In the genomic region with DNA sequence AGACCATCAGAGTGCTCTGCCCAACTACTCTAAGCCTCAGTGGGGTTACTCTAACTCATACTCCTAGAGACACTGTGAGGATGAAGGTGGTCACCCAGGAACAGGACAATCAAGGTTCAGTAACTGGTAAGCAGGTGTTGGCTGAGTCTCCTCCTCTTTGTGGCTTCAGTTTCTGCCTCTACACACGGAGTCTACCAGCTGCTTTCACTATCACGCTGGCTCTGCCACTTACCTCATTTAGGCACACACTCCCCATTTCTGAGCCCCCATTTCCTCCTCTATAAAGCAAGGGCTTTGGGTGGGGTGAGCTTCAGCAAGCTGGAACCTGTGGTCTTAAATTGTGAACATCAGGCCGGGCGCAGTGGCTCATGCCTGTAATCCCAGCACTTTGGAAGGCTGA, we compare ENCODE assay signal across 14 cellular contexts. TPM values are rescaled to one million over a fixed set of nuclear protein-coding genes. Genes with fewer than 3 reads are reported as not detected.
DNase-seq lines count a peak whose midpoint lies in the region; ATAC-seq and TF ChIP-seq lines count a peak whose summit lies in the region.
"Had no signal": no experiment of that assay in that cellular context is flagged by ENCODE, and none has a peak within 500 bp of the region (broad histone marks: within the 10 kb centered on the region; RNA-seq: fewer than 3 reads in every experiment).

No MANE protein-coding gene starts in this region.

- TF ChIP-seq CTCF in natural killer cell (IDR thresholded peaks at IDR 0.05) (no peak), endothelial cell (IDR thresholded peaks at IDR 0.05; ENCODE audit: unreplicated experiment) (no peak), left ventricle myocardium inferior (IDR thresholded peaks at IDR 0.05; ENCODE audit: borderline replicate concordance) (no peak)

- H3K4me3 ChIP-seq in left ventricle myocardium inferior: no peak overlapping the region
- H3K4me3 ChIP-seq: coronary artery had no signal

- H3K27ac ChIP-seq in left ventricle myocardium inferior (replicated peaks): no peak overlapping the region
- H3K27ac ChIP-seq: 22Rv1, coronary artery had no signal

- peak overlapping the region; percentile 43 to 65 for H3K27ac Mint-ChIP-seq in natural killer cell
- no peak overlapping the region for H3K27ac Mint-ChIP-seq in endothelial cell (ENCODE audit: unreplicated experiment)

- intact Hi-C loops in natural killer cell (cut with micrococcal nuclease): no loop called here
- intact Hi-C loops in left ventricle myocardium inferior (cut with micrococcal nuclease): no loop called here

- peaks cover 18% of the 10 kb centered on the region for H3K4me1 ChIP-seq in left ventricle myocardium inferior

- ATAC-seq in GM21576 (IDR thresholded peaks at IDR 0.05; ENCODE audit: unreplicated experiment) (peak; percentile 62), HG03469 (IDR thresholded peaks at IDR 0.05; ENCODE audit: unreplicated experiment) (peak; percentile 36), natural killer cell (peak; percentile 66 to 77 (median 68))

- H3K27me3 Mint-ChIP-seq in natural killer cell (ENCODE audit: low read depth in 2 of 2): no peaks in the 10 kb centered on the region
- peaks cover 3% of the 10 kb centered on the region for H3K27me3 Mint-ChIP-seq in endothelial cell (ENCODE audit: unreplicated experiment)

- H3K36me3 ChIP-seq in left ventricle myocardium inferior: no peaks in the 10 kb centered on the region

- peak; percentile 31 for DNase-seq in DMS53 (lab: John Stamatoyannopoulos, UW)
- DNase-seq in DMS53 treated with DMSO at 0.1 percent for 48 hours (lab: John Stamatoyannopoulos, UW; ENCODE audit: unreplicated experiment): no peak
- DNase-seq in natural killer cell: peak; percentile 36
- no peak for DNase-seq in NCI-H2171 treated with DMSO at 0.1 percent for 48 hours (lab: John Stamatoyannopoulos, UW)
- no peak for DNase-seq in endothelial cell (ENCODE audit: low spot score)
- no peak for DNase-seq in left ventricle myocardium inferior
- DNase-seq: activated T-cell treated with anti-CD3 and anti-CD28 coated beads for 4 hours, hypothalamus, NCI-H2107, trophoblast cell had no signal

- H3K4me3 Mint-ChIP-seq in natural killer cell (peak overlapping the region; percentile 26), endothelial cell (ENCODE audit: unreplicated experiment) (no peak overlapping the region)

- H3K4me1 Mint-ChIP-seq in natural killer cell (peaks cover 44 to 49% of the 10 kb centered on the region in 2 donors), endothelial cell (ENCODE audit: unreplicated experiment) (peaks cover 14% of the 10 kb centered on the region)

- H3K27me3 ChIP-seq in left ventricle myocardium inferior (ENCODE audit: low read depth): no peaks in the 10 kb centered on the region

- no peaks in the 10 kb centered on the region for H3K9me3 ChIP-seq in left ventricle myocardium inferior (replicated peaks)

- no peaks in the 10 kb centered on the region for H3K9me3 Mint-ChIP-seq in natural killer cell
- H3K9me3 Mint-ChIP-seq in endothelial cell (ENCODE audit: unreplicated experiment): no peaks in the 10 kb centered on the region

- H3K36me3 Mint-ChIP-seq in natural killer cell: no peaks in the 10 kb centered on the region
- no peaks in the 10 kb centered on the region for H3K36me3 Mint-ChIP-seq in endothelial cell (ENCODE audit: low read depth, unreplicated experiment)

RNA-seq across cellular contexts. Expression of a gene that starts 7.3 kb away (rescaled TPM):
- total RNA-seq in natural killer cell (10 to 100 TPM; 33.7 to 42.5 (median 38.7) TPM), endothelial cell (ENCODE audit: unreplicated experiment) (20.8 TPM), left ventricle myocardium inferior (10.4 TPM)

RNA-seq across cellular contexts. Expression of a gene that starts 12.4 kb away (rescaled TPM):
- total RNA-seq in natural killer cell: 10 to 100 TPM; 48.6 to 52.8 (median 49.2) TPM
- total RNA-seq in endothelial cell (ENCODE audit: unreplicated experiment): 51.2 TPM
- 20.0 TPM for total RNA-seq in left ventricle myocardium inferior

RNA-seq across cellular contexts. Expression of a gene that starts 59.5 kb away (rescaled TPM):
- total RNA-seq in natural killer cell (not detected), endothelial cell (ENCODE audit: unreplicated experiment) (7.0 TPM), left ventricle myocardium inferior (0.33 TPM)

Comparison
In these comparisons a context has a peak if more than half of its experiments do, and no peak if none do; other contexts are left out.
1. DNase-seq: peak in DMS53 (single experiment) and natural killer cell (single experiment); none in DMS53 treated with DMSO at 0.1 percent for 48 hours (single experiment), NCI-H2171 treated with DMSO at 0.1 percent for 48 hours (single experiment), endothelial cell (single experiment) and left ventricle myocardium inferior (single experiment).
2. Peak in every context shown above with its lines, with median percentiles within 50 percentile points of each other: ATAC-seq.